In genomic region chr17:79027925-79028491, GRCh38 we compare ENCODE assay signal across 11 cellular contexts. TPM values are rescaled to one million over a fixed set of nuclear protein-coding genes. Genes with fewer than 3 reads are reported as not detected.
DNase-seq lines count a peak whose midpoint lies in the region; ATAC-seq and TF ChIP-seq lines count a peak whose summit lies in the region.
"Had no signal": no experiment of that assay in that cellular context is flagged by ENCODE, and none has a peak within 500 bp of the region (broad histone marks: within the 10 kb centered on the region; RNA-seq: fewer than 3 reads in every experiment).

No MANE protein-coding gene starts in this region.

- H3K36me3 ChIP-seq in thoracic aorta = no peaks in the 10 kb centered on the region

- H3K27me3 ChIP-seq in thoracic aorta (replicated peaks; ENCODE audit: insufficient read depth) = no peaks in the 10 kb centered on the region

- peak; percentile 37 for DNase-seq in LoVo (ENCODE audit: low spot score)
- DNase-seq in cardiac fibroblast (ENCODE audit: low read depth in 2 of 2) = peak; percentile 45 to 93
- DNase-seq in left lobe of liver (ENCODE audit: low spot score) = no peak
- DNase-seq in thoracic aorta (ENCODE audit: low spot score) = no peak
- no peak for DNase-seq in T-helper 2 cell treated with Interferon-gamma antibody and Interleukin-4, amounts not matched to agents 5 μg/mL and 100 μg/mL, for 36 hours (ENCODE audit: low spot score)
- no peak for DNase-seq in HuH-7.5 (ENCODE audit: low spot score)
- DNase-seq: activated CD4-positive, alpha-beta T cell treated with anti-CD3 and anti-CD28 coated beads, Interleukin-2, amount 10 ng/mL, durations not matched to agents 7 days and 5 days; anterior cingulate cortex had no signal

- H3K9me3 ChIP-seq in thoracic aorta = no peaks in the 10 kb centered on the region

- peak overlapping the region in 1 of 2 donors; percentile 86 for H3K4me3 ChIP-seq in cardiac fibroblast (replicated peaks in 1 of 2; ENCODE audit: low read depth in 2 of 2, low read length in 2 of 2)
- H3K4me3 ChIP-seq in thoracic aorta = peak overlapping the region; percentile 79
- H3K4me3 ChIP-seq: PC-9 had no signal

- H3K4me1 Mint-ChIP-seq in T-helper 2 cell treated with Interferon-gamma antibody and Interleukin-4, amounts not matched to agents 5 μg/mL and 100 μg/mL, for 36 hours (ENCODE audit: low read depth) = peaks cover 5% of the 10 kb centered on the region

- peaks cover 34% of the 10 kb centered on the region for H3K27me3 Mint-ChIP-seq in T-helper 2 cell treated with Interferon-gamma antibody and Interleukin-4, amounts not matched to agents 5 μg/mL and 100 μg/mL, for 36 hours (ENCODE audit: low read depth)

- H3K9me3 Mint-ChIP-seq in T-helper 2 cell treated with Interferon-gamma antibody and Interleukin-4, amounts not matched to agents 5 μg/mL and 100 μg/mL, for 36 hours = no peaks in the 10 kb centered on the region
- H3K9me3 Mint-ChIP-seq: activated CD4-positive, alpha-beta T cell treated with anti-CD3 and anti-CD28 coated beads, Interleukin-2, amount 10 ng/mL, durations not matched to agents 7 days and 5 days had no signal

- peak; percentile 29 for ATAC-seq in left lobe of liver
- peak; percentile 33 for ATAC-seq in thoracic aorta (ENCODE audit: insufficient number of reproducible peaks, low FRiP score, low read depth)
- no peak for ATAC-seq in GM19397 (IDR thresholded peaks at IDR 0.05; ENCODE audit: unreplicated experiment)
- no peak for ATAC-seq in HG02981 (IDR thresholded peaks at IDR 0.05; ENCODE audit: unreplicated experiment)

- H3K36me3 Mint-ChIP-seq in T-helper 2 cell treated with Interferon-gamma antibody and Interleukin-4, amounts not matched to agents 5 μg/mL and 100 μg/mL, for 36 hours (ENCODE audit: low read depth) = no peaks in the 10 kb centered on the region

- H3K4me1 ChIP-seq in thoracic aorta (ENCODE audit: control insufficient read depth in 1 of 2, low read depth in 2 of 2) = peaks cover 30 to 62% of the 10 kb centered on the region in 2 donors

- peak overlapping the region; percentile 57 to 84 for H3K27ac ChIP-seq in thoracic aorta

- TF ChIP-seq CTCF in cardiac fibroblast (IDR thresholded peaks at IDR 0.05; ENCODE audit: low read depth, low read length) (no peak), thoracic aorta (IDR thresholded peaks at IDR 0.05) (no peak)

- H3K4me3 Mint-ChIP-seq in T-helper 2 cell treated with Interferon-gamma antibody and Interleukin-4, amounts not matched to agents 5 μg/mL and 100 μg/mL, for 36 hours = no peak overlapping the region
- H3K4me3 Mint-ChIP-seq: activated CD4-positive, alpha-beta T cell treated with anti-CD3 and anti-CD28 coated beads, Interleukin-2, amount 10 ng/mL, durations not matched to agents 7 days and 5 days had no signal

- no peak overlapping the region for H3K27ac Mint-ChIP-seq in T-helper 2 cell treated with Interferon-gamma antibody and Interleukin-4, amounts not matched to agents 5 μg/mL and 100 μg/mL, for 36 hours
- H3K27ac Mint-ChIP-seq: activated CD4-positive, alpha-beta T cell treated with anti-CD3 and anti-CD28 coated beads, Interleukin-2, amount 10 ng/mL, durations not matched to agents 7 days and 5 days had no signal

RNA-seq across cellular contexts. Expression of gene C1QTNF1, which starts 4.0 kb away (rescaled TPM):
- total RNA-seq in left lobe of liver (15.5 TPM), thoracic aorta (100 to 1,000 TPM; 445 to 518 TPM)
- total RNA-seq: activated CD4-positive, alpha-beta T cell treated with anti-CD3 and anti-CD28 coated beads, Interleukin-2, amount 10 ng/mL, durations not matched to agents 7 days and 5 days had no signal

RNA-seq across cellular contexts. Expression of gene CANT1, which starts 18.4 kb away (rescaled TPM):
- total RNA-seq in left lobe of liver (20.4 TPM), thoracic aorta (10 to 100 TPM; 21.4 to 41.0 TPM)

RNA-seq across cellular contexts. Expression of gene ENGASE, which starts 46.6 kb away (rescaled TPM):
- total RNA-seq in left lobe of liver = 47.9 TPM
- total RNA-seq in thoracic aorta = 10 to 100 TPM; 50.0 to 75.9 TPM

RNA-seq across cellular contexts. Expression of gene LGALS3BP, which starts 48.3 kb away (rescaled TPM):
- total RNA-seq in left lobe of liver (141 TPM), thoracic aorta (100 to 1,000 TPM; 205 to 308 TPM)

Comparison
In these comparisons a context has a peak if more than half of its experiments do, and no peak if none do; other contexts are left out.
1. DNase-seq: peak in LoVo (single experiment) and cardiac fibroblast (2 of 2); none in left lobe of liver (single experiment), thoracic aorta (single experiment), T-helper 2 cell treated with Interferon-gamma antibody and Interleukin-4, amounts not matched to agents 5 μg/mL and 100 μg/mL, for 36 hours (single experiment) and HuH-7.5 (single experiment).
2. ATAC-seq: peak in left lobe of liver (single experiment) and thoracic aorta (single experiment); none in GM19397 (single experiment) and HG02981 (single experiment).
3. RNA of gene C1QTNF1, which starts 4.0 kb away (total RNA-seq): 445 to 518 TPM in thoracic aorta; 15.5 TPM in left lobe of liver (single experiment); every median in the first group is over 10 times any median in the second.